Comparison of ENCODE assay signal across 9 cellular contexts in genomic region chr10:13001041-13001886, GRCh38. TPM values are rescaled to one million over a fixed set of nuclear protein-coding genes. Genes with fewer than 3 reads are reported as not detected.
DNase-seq lines count a peak whose midpoint lies in the region; ATAC-seq, FAIRE-seq and TF ChIP-seq lines count a peak whose summit lies in the region.
"Had no signal": no experiment of that assay in that cellular context is flagged by ENCODE, and none has a peak within 500 bp of the region (broad histone marks: within the 10 kb centered on the region; RNA-seq: fewer than 3 reads in every experiment).

Gene CCDC3 (minus strand): TSS chr10:13001713. CDS start chr10:13001570, 143 bp downstream.

- TF ChIP-seq CTCF in foreskin keratinocyte (conservative IDR thresholded peaks at IDR 0.05) (no peak), ovary (IDR thresholded peaks at IDR 0.05) (no peak)

- H3K27me3 ChIP-seq in foreskin keratinocyte = peaks cover 54% of the 10 kb centered on the region
- H3K27me3 ChIP-seq in ovary = no peaks in the 10 kb centered on the region

- peaks cover 56% of the 10 kb centered on the region for H3K27me3 Mint-ChIP-seq in T-helper 1 cell treated with Interleukin-12 subunit alpha and Interleukin-12 subunit beta and Interleukin-4 antibody, amounts not matched to agents 30 μg/mL and 1 μg/mL, for 36 hours (ENCODE audit: low read depth)

- no peak for TF ChIP-seq POLR2A in ovary (IDR thresholded peaks at IDR 0.05)

- no peaks in the 10 kb centered on the region for H3K4me1 ChIP-seq in foreskin keratinocyte
- H3K4me1 ChIP-seq in ovary (ENCODE audit: insufficient read depth) = peaks cover 1% of the 10 kb centered on the region

- H3K9me3 ChIP-seq in ovary = no peaks in the 10 kb centered on the region

- H3K27ac ChIP-seq in foreskin keratinocyte (no peak within 1 kb of the TSS), ovary (peak within 1 kb of the TSS; percentile 33 to 51)

- intact Hi-C loops in ovary (cut with DNase I) = no loop called here

- FAIRE-seq in RCC 7860 (lab: Jason Lieb, UNC) = no peak
- FAIRE-seq: A204.1 had no signal

- H3K27ac Mint-ChIP-seq in T-helper 1 cell treated with Interleukin-12 subunit alpha and Interleukin-12 subunit beta and Interleukin-4 antibody, amounts not matched to agents 30 μg/mL and 1 μg/mL, for 36 hours = no peak within 1 kb of the TSS

- H3K9me3 Mint-ChIP-seq in T-helper 1 cell treated with Interleukin-12 subunit alpha and Interleukin-12 subunit beta and Interleukin-4 antibody, amounts not matched to agents 30 μg/mL and 1 μg/mL, for 36 hours = no peaks in the 10 kb centered on the region

- H3K4me3 Mint-ChIP-seq in T-helper 1 cell treated with Interleukin-12 subunit alpha and Interleukin-12 subunit beta and Interleukin-4 antibody, amounts not matched to agents 30 μg/mL and 1 μg/mL, for 36 hours = peak within 1 kb of the TSS; percentile 47

- peak within 1 kb of the TSS; percentile 42 for H3K4me3 ChIP-seq in ovary

- DNase-seq in DMS53 (lab: John Stamatoyannopoulos, UW) = peak; percentile 57
- DNase-seq in DMS53 treated with DMSO at 0.1 percent for 48 hours (lab: John Stamatoyannopoulos, UW; ENCODE audit: unreplicated experiment) = no peak
- no peak for DNase-seq in foreskin keratinocyte
- peak; percentile 35 to 65 (median 59) for DNase-seq in ovary
- DNase-seq in RCC 7860 (ENCODE audit: low spot score) = no peak
- no peak for DNase-seq in GM19240 (ENCODE audit: insufficient read length, low spot score)

- H3K36me3 Mint-ChIP-seq in T-helper 1 cell treated with Interleukin-12 subunit alpha and Interleukin-12 subunit beta and Interleukin-4 antibody, amounts not matched to agents 30 μg/mL and 1 μg/mL, for 36 hours (ENCODE audit: low read depth) = no peaks in the 10 kb centered on the region

- peaks cover 3% of the 10 kb centered on the region for H3K4me1 Mint-ChIP-seq in T-helper 1 cell treated with Interleukin-12 subunit alpha and Interleukin-12 subunit beta and Interleukin-4 antibody, amounts not matched to agents 30 μg/mL and 1 μg/mL, for 36 hours (ENCODE audit: low read depth)

- no peak for TF ChIP-seq EP300 in ovary (IDR thresholded peaks at IDR 0.05)

- peak; percentile 59 for ATAC-seq in foreskin keratinocyte
- ATAC-seq in activated CD4-positive, CD25-positive, alpha-beta regulatory T cell treated with anti-CD3 and anti-CD28 coated beads, Interleukin-2, amount 50 U/mL, for 24 hours = no peak

- no peaks in the 10 kb centered on the region for H3K36me3 ChIP-seq in ovary

- 4 to 14% (median 8%) methylated on average over 46 to 93 of the region's 93 CpGs for WGBS in ovary, 3 donors

RNA-seq across cellular contexts. Expression of gene CCDC3, which starts in this region (rescaled TPM):
- total RNA-seq in foreskin keratinocyte = 0.20 and 0.32 TPM in 2 replicates
- 0.21 and 0.51 TPM in 2 replicates for polyA plus RNA-seq in foreskin keratinocyte
- 100 to 1,000 TPM in 2 of 7 donors, 10 to 100 TPM in 5; 14.3 to 173 (median 32.7) TPM for total RNA-seq in ovary
- 100 to 1,000 TPM in 1 of 2 donors, 10 to 100 TPM in 1; 74.7 to 190 TPM for polyA plus RNA-seq in ovary

Comparison
In these comparisons a context has a peak if more than half of its experiments do, and no peak if none do; other contexts are left out.
1. RNA of gene CCDC3 (total RNA-seq): 14.3 to 173 TPM in ovary; 0.20 to 0.32 TPM in foreskin keratinocyte; every median in the first group is over 10 times any median in the second.
2. RNA of gene CCDC3 (polyA plus RNA-seq): 74.7 to 190 TPM in ovary; 0.21 to 0.51 TPM in foreskin keratinocyte; every median in the first group is over 10 times any median in the second.
3. DNase-seq: peak in DMS53 (single experiment) and ovary (5 of 5); none in DMS53 treated with DMSO at 0.1 percent for 48 hours (single experiment), foreskin keratinocyte (0 of 2), RCC 7860 (single experiment) and GM19240 (single experiment).
4. Peak in ATAC-seq in foreskin keratinocyte; RNA of the gene not detected or under 1 TPM.